In genomic region chr12:62813031-62813829, GRCh38 we compare ENCODE assay signal across 8 cellular contexts.
A peak's percentile ranks its signal among the peaks of the same experiment; 100 is the strongest.
DNase-seq lines count a peak whose midpoint lies in the region; ATAC-seq and TF ChIP-seq lines count a peak whose summit lies in the region.

No MANE protein-coding gene starts in this region.

- no peaks in the 10 kb centered on the region for H4K20me1 ChIP-seq in OCI-LY1 (ENCODE audit: insufficient read depth, low read length)

- H3K9ac ChIP-seq in OCI-LY1 (ENCODE audit: low read length) (no peak overlapping the region), rectal smooth muscle tissue (ENCODE audit: low read length) (no peak overlapping the region)

- ATAC-seq in GM18870 (IDR thresholded peaks at IDR 0.05; ENCODE audit: unreplicated experiment) = no peak

- H3K27ac ChIP-seq in OCI-LY1 (ENCODE audit: low read depth, low read length, poor library complexity, severe bottlenecking) (no peak overlapping the region), adrenal gland (no peak overlapping the region), right atrium auricular region (no peak overlapping the region), rectal smooth muscle tissue (ENCODE audit: low read depth, low read length) (no peak overlapping the region)

- intact Hi-C loops in adrenal gland (cut with DNase I) = loop anchor here in 1 of 2 donors (10.0 kb wide), 1 partner anchor 122 kb away; the partner anchor contains the start of gene PPM1H

- WGBS in adrenal gland, 4 donors = 9 to 12% (median 11%) methylated on average over 18 of the region's 18 CpGs

- no peaks in the 10 kb centered on the region for H3K36me3 ChIP-seq in OCI-LY1 (ENCODE audit: insufficient read depth, low read length)
- H3K36me3 ChIP-seq in adrenal gland (replicated peaks in 1 of 2) = no peaks in the 10 kb centered on the region
- no peaks in the 10 kb centered on the region for H3K36me3 ChIP-seq in right atrium auricular region
- H3K36me3 ChIP-seq in rectal smooth muscle tissue (ENCODE audit: control insufficient read depth, insufficient read depth, low read length) = no peaks in the 10 kb centered on the region

- H3K9me3 ChIP-seq in OCI-LY1 (ENCODE audit: low read length) (no peaks in the 10 kb centered on the region), adrenal gland (replicated peaks in 1 of 3) (no peaks in the 10 kb centered on the region), right atrium auricular region (no peaks in the 10 kb centered on the region)

- H3K4me2 ChIP-seq in OCI-LY1 (ENCODE audit: low read length) = peak overlapping the region; percentile 38; the same call in 1 of the 2 replicates

- DNase-seq in HEK293T (ENCODE audit: extremely low spot score) (peak; percentile 67), adrenal gland (peak; percentile 35 to 77 (median 65)), right atrium auricular region (ENCODE audit: low spot score) (peak; percentile 65), NCI-H526 (lab: John Stamatoyannopoulos, UW) (no peak)

- H3K27me3 ChIP-seq in OCI-LY1 (ENCODE audit: insufficient read depth, low read length) (no peaks in the 10 kb centered on the region; the same call in 1 of the 2 replicates), adrenal gland (no peaks in the 10 kb centered on the region), right atrium auricular region (no peaks in the 10 kb centered on the region), rectal smooth muscle tissue (ENCODE audit: control insufficient read depth, insufficient read depth, low read length) (no peaks in the 10 kb centered on the region)

- H3K4me3 ChIP-seq in OCI-LY1 (ENCODE audit: low read depth, low read length, poor library complexity, severe bottlenecking) (no peak overlapping the region), adrenal gland (no peak overlapping the region), right atrium auricular region (peak overlapping the region in 1 of 2 donors; percentile 20), rectal smooth muscle tissue (ENCODE audit: low read length) (peak overlapping the region; percentile 2)

- no peaks in the 10 kb centered on the region for H3K79me2 ChIP-seq in OCI-LY1 (ENCODE audit: insufficient read depth, low read length)

- TF ChIP-seq CTCF in GM12872 (IDR thresholded peaks at IDR 0.05; ENCODE audit: insufficient read depth, low read depth, low read length) (peak; percentile 76), OCI-LY1 (IDR thresholded peaks at IDR 0.05; ENCODE audit: low read length) (peak; percentile 74), adrenal gland (IDR thresholded peaks at IDR 0.05) (peak; percentile 23 to 64 (median 48)), right atrium auricular region (IDR thresholded peaks at IDR 0.05) (peak in 1 of 2 donors; percentile 82)

- H3K4me1 ChIP-seq in OCI-LY1 (ENCODE audit: insufficient read depth, low read length, severe bottlenecking) = no peaks in the 10 kb centered on the region
- H3K4me1 ChIP-seq in adrenal gland (replicated peaks in 1 of 2) = no peaks in the 10 kb centered on the region
- no peaks in the 10 kb centered on the region for H3K4me1 ChIP-seq in right atrium auricular region
- H3K4me1 ChIP-seq in rectal smooth muscle tissue (ENCODE audit: control insufficient read depth, insufficient read depth, low read length) = no peaks in the 10 kb centered on the region

- POLR2A ChIA-PET in HEK293T (lab: Yijun Ruan, JAX) = no interaction called here

- no peaks in the 10 kb centered on the region for H3F3A ChIP-seq in OCI-LY1 (ENCODE audit: insufficient read depth, low read length)

- CTCF ChIA-PET in HEK293T (lab: Yijun Ruan, JAX) = interaction anchor here (0.6 to 1.6 kb wide), 10 partner anchors 9 to 256 kb away, joined by 3 to 6 read pairs (median 3); no protein-coding TSS in a partner anchor

- no peaks in the 10 kb centered on the region for H3K9me2 ChIP-seq in OCI-LY1 (ENCODE audit: low read depth, low read length)

- TF ChIP-seq POLR2A in adrenal gland (IDR thresholded peaks at IDR 0.05) = no peak

- no peak overlapping the region for H2AFZ ChIP-seq in OCI-LY1 (ENCODE audit: low read length)

TF ChIP-seq in HEK293T, 16 proteins besides CTCF, POLR2A, EP300 and RAD21:
- TF ChIP-seq CTBP1 (IDR thresholded peaks at IDR 0.05; ENCODE audit: borderline replicate concordance) (no peak), L3MBTL2 (conservative IDR thresholded peaks at IDR 0.05) (peak; percentile 81), TARDBP (IDR thresholded peaks at IDR 0.05) (no peak), ELF4 (IDR thresholded peaks at IDR 0.05) (no peak), BHLHE40 (IDR thresholded peaks at IDR 0.05; ENCODE audit: borderline replicate concordance) (no peak), FOXA1 (IDR thresholded peaks at IDR 0.05) (no peak)

Comparison
In these comparisons a context has a peak if more than half of its experiments do, and no peak if none do; other contexts are left out.
1. DNase-seq: peak in HEK293T (single experiment), adrenal gland (7 of 7) and right atrium auricular region (single experiment); none in NCI-H526 (0 of 2).